Comparison of ENCODE assay signal across 15 cellular contexts in genomic region chr1:154117642-154118041, GRCh38. TPM values are rescaled to one million over a fixed set of nuclear protein-coding genes. Genes with fewer than 3 reads are reported as not detected.
"Had no signal": no experiment of that assay in that cellular context is flagged by ENCODE, and none has a peak within 500 bp of the region (broad histone marks: within the 10 kb centered on the region; RNA-seq: fewer than 3 reads in every experiment).

No MANE protein-coding gene starts in this region.

- H3K27me3 Mint-ChIP-seq: activated naive CD8-positive, alpha-beta T cell treated with anti-CD3 and anti-CD28 coated beads, Interleukin-2, amount 10 ng/mL, durations not matched to agents 7 days and 5 days; effector memory CD8-positive, alpha-beta T cell had no signal

- H3K9me3 ChIP-seq: gastroesophageal sphincter, heart right ventricle, left lung, thoracic aorta, upper lobe of right lung had no signal

- H3K4me3 ChIP-seq: gastroesophageal sphincter, heart right ventricle, left lung, thoracic aorta, upper lobe of right lung had no signal

- H3K36me3 Mint-ChIP-seq: activated naive CD8-positive, alpha-beta T cell treated with anti-CD3 and anti-CD28 coated beads, Interleukin-2, amount 10 ng/mL, durations not matched to agents 7 days and 5 days; natural killer cell; stimulated activated effector memory CD8-positive, alpha-beta T cell treated with anti-CD3 and anti-CD28 coated beads, Interleukin-12 subunit alpha, Interleukin-12 subunit beta, amount 100 ng/mL, for 72 hours had no signal

- DNase-seq: activated CD4-positive, alpha-beta memory T cell treated with anti-CD3 and anti-CD28 coated beads, Interleukin-2, amount 10 ng/mL, durations not matched to agents 7 days and 5 days; activated naive CD8-positive, alpha-beta T cell treated with anti-CD3 and anti-CD28 coated beads, Interleukin-2, amount 10 ng/mL, durations not matched to agents 7 days and 5 days; activated T-cell treated with anti-CD3 and anti-CD28 coated beads, Interleukin-2, amount 50 U/mL, for 72 hours; brain microvascular endothelial cell; effector memory CD8-positive, alpha-beta T cell; heart right ventricle; left lung; natural killer cell; T1000; upper lobe of right lung had no signal

- H3K27ac Mint-ChIP-seq: activated CD4-positive, alpha-beta memory T cell treated with anti-CD3 and anti-CD28 coated beads, Interleukin-2, amount 10 ng/mL, durations not matched to agents 7 days and 5 days; activated naive CD8-positive, alpha-beta T cell treated with anti-CD3 and anti-CD28 coated beads, Interleukin-2, amount 10 ng/mL, durations not matched to agents 7 days and 5 days; activated T-cell treated with anti-CD3 and anti-CD28 coated beads, Interleukin-2, amount 50 U/mL, for 72 hours; effector memory CD8-positive, alpha-beta T cell; natural killer cell; stimulated activated effector memory CD8-positive, alpha-beta T cell treated with anti-CD3 and anti-CD28 coated beads, Interleukin-12 subunit alpha, Interleukin-12 subunit beta, amount 100 ng/mL, for 72 hours had no signal

- FAIRE-seq: keratinocyte had no signal

- H3K4me3 Mint-ChIP-seq: activated CD4-positive, alpha-beta memory T cell treated with anti-CD3 and anti-CD28 coated beads, Interleukin-2, amount 10 ng/mL, durations not matched to agents 7 days and 5 days; activated naive CD8-positive, alpha-beta T cell treated with anti-CD3 and anti-CD28 coated beads, Interleukin-2, amount 10 ng/mL, durations not matched to agents 7 days and 5 days; activated T-cell treated with anti-CD3 and anti-CD28 coated beads, Interleukin-2, amount 50 U/mL, for 72 hours; effector memory CD8-positive, alpha-beta T cell; natural killer cell; stimulated activated effector memory CD8-positive, alpha-beta T cell treated with anti-CD3 and anti-CD28 coated beads, Interleukin-12 subunit alpha, Interleukin-12 subunit beta, amount 100 ng/mL, for 72 hours had no signal

- H3K9me3 Mint-ChIP-seq: activated CD4-positive, alpha-beta memory T cell treated with anti-CD3 and anti-CD28 coated beads, Interleukin-2, amount 10 ng/mL, durations not matched to agents 7 days and 5 days; activated naive CD8-positive, alpha-beta T cell treated with anti-CD3 and anti-CD28 coated beads, Interleukin-2, amount 10 ng/mL, durations not matched to agents 7 days and 5 days; activated T-cell treated with anti-CD3 and anti-CD28 coated beads, Interleukin-2, amount 50 U/mL, for 72 hours; effector memory CD8-positive, alpha-beta T cell; natural killer cell; stimulated activated effector memory CD8-positive, alpha-beta T cell treated with anti-CD3 and anti-CD28 coated beads, Interleukin-12 subunit alpha, Interleukin-12 subunit beta, amount 100 ng/mL, for 72 hours had no signal

- ATAC-seq: activated T-cell treated with anti-CD3 and anti-CD28 coated beads, Interleukin-2, amount 50 U/mL, for 72 hours; effector memory CD8-positive, alpha-beta T cell; gastroesophageal sphincter; heart right ventricle; left lung; natural killer cell; stimulated activated effector memory CD8-positive, alpha-beta T cell treated with anti-CD3 and anti-CD28 coated beads, Interleukin-12 subunit alpha, Interleukin-12 subunit beta, amount 100 ng/mL, for 72 hours; upper lobe of right lung had no signal

- H3K27ac ChIP-seq: brain microvascular endothelial cell, gastroesophageal sphincter, heart right ventricle, left lung, thoracic aorta, upper lobe of right lung had no signal

- H3K4me1 ChIP-seq: gastroesophageal sphincter, left lung, upper lobe of right lung had no signal

- H3K27me3 ChIP-seq: brain microvascular endothelial cell, gastroesophageal sphincter, heart right ventricle, left lung, upper lobe of right lung had no signal

- H3K36me3 ChIP-seq: brain microvascular endothelial cell, gastroesophageal sphincter, heart right ventricle, left lung, thoracic aorta, upper lobe of right lung had no signal

RNA-seq across cellular contexts. Expression of gene NUP210L, which starts 37.2 kb away (rescaled TPM):
- total RNA-seq: epithelial cell of proximal tubule, gastroesophageal sphincter had no signal
